In the genomic region with DNA sequence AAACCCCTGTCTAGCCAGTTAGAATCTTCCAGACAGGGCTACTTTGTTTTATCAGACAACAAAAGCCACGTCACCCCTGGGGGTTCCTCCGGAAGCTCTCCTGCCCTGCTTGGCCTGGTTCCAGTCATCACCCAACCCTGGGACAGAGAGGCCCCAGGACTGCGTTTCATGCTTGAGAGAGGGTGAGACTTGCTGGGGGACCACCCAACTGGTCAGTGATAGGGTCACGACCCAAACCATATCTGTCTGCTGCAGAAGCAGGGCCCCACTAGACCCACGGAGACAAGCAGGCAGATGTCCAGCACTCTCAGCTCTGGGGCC, we compare ENCODE assay signal across 1 cellular context.
TF ChIP-seq lines count a peak whose summit lies in the region.

No MANE protein-coding gene starts in this region.

TF ChIP-seq in HepG2, 621 proteins besides CTCF, POLR2A, EP300 and RAD21 (continues in another document):
- no peak for TF ChIP-seq ZNF572 (CRISPR knock-in tag; IDR thresholded peaks at IDR 0.05)
- TF ChIP-seq, protein P1, sequence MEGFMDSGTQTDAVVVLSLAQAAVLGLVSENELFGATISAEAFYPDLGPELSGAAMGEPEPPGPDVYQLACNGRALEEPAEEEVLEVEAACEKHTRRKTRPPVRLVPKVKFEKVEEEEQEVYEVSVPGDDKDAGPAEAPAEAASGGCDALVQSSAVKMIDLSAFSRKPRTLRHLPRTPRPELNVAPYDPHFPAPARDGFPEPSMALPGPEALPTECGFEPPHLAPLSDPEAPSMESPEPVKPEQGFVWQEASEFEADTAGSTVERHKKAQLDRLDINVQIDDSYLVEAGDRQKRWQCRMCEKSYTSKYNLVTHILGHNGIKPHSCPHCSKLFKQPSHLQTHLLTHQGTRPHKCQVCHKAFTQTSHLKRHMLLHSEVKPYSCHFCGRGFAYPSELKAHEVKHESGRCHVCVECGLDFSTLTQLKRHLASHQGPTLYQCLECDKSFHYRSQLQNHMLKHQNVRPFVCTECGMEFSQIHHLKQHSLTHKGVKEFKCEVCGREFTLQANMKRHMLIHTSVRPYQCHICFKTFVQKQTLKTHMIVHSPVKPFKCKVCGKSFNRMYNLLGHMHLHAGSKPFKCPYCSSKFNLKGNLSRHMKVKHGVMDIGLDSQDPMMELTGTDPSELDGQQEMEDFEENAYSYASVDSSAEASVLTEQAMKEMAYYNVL (CRISPR knock-in tag; IDR thresholded peaks at IDR 0.05; ENCODE audit: borderline replicate concordance) = no peak
- 0 out of 2 replicates have a peak, but pooled peaks have one; percentile 22 for TF ChIP-seq ELF3 (CRISPR knock-in tag; IDR thresholded peaks at IDR 0.05)
- TF ChIP-seq ZNF33A (CRISPR knock-in tag; IDR thresholded peaks at IDR 0.05; ENCODE audit: borderline replicate concordance) = no peak
- TF ChIP-seq, protein P2, sequence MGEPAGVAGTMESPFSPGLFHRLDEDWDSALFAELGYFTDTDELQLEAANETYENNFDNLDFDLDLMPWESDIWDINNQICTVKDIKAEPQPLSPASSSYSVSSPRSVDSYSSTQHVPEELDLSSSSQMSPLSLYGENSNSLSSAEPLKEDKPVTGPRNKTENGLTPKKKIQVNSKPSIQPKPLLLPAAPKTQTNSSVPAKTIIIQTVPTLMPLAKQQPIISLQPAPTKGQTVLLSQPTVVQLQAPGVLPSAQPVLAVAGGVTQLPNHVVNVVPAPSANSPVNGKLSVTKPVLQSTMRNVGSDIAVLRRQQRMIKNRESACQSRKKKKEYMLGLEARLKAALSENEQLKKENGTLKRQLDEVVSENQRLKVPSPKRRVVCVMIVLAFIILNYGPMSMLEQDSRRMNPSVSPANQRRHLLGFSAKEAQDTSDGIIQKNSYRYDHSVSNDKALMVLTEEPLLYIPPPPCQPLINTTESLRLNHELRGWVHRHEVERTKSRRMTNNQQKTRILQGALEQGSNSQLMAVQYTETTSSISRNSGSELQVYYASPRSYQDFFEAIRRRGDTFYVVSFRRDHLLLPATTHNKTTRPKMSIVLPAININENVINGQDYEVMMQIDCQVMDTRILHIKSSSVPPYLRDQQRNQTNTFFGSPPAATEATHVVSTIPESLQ (CRISPR knock-in tag; conservative IDR thresholded peaks at IDR 0.05) = no peak
- no peak for TF ChIP-seq RBM22 (optimal IDR thresholded peaks at IDR 0.05; ENCODE audit: low read length)
- no peak for TF ChIP-seq ZSCAN29 (CRISPR knock-in tag; conservative IDR thresholded peaks at IDR 0.05)
- no peak for TF ChIP-seq HMGA1 (CRISPR knock-in tag; conservative IDR thresholded peaks at IDR 0.05)
- TF ChIP-seq DNMT3B (CRISPR knock-in tag; conservative IDR thresholded peaks at IDR 0.05) = no peak
- no peak for TF ChIP-seq YEATS2 (CRISPR knock-in tag; IDR thresholded peaks at IDR 0.05; ENCODE audit: borderline replicate concordance)
- TF ChIP-seq, protein P3, sequence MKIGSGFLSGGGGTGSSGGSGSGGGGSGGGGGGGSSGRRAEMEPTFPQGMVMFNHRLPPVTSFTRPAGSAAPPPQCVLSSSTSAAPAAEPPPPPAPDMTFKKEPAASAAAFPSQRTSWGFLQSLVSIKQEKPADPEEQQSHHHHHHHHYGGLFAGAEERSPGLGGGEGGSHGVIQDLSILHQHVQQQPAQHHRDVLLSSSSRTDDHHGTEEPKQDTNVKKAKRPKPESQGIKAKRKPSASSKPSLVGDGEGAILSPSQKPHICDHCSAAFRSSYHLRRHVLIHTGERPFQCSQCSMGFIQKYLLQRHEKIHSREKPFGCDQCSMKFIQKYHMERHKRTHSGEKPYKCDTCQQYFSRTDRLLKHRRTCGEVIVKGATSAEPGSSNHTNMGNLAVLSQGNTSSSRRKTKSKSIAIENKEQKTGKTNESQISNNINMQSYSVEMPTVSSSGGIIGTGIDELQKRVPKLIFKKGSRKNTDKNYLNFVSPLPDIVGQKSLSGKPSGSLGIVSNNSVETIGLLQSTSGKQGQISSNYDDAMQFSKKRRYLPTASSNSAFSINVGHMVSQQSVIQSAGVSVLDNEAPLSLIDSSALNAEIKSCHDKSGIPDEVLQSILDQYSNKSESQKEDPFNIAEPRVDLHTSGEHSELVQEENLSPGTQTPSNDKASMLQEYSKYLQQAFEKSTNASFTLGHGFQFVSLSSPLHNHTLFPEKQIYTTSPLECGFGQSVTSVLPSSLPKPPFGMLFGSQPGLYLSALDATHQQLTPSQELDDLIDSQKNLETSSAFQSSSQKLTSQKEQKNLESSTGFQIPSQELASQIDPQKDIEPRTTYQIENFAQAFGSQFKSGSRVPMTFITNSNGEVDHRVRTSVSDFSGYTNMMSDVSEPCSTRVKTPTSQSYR (CRISPR knock-in tag; IDR thresholded peaks at IDR 0.05; ENCODE audit: borderline replicate concordance) = no peak
- TF ChIP-seq ZNF614 (CRISPR knock-in tag; IDR thresholded peaks at IDR 0.05; ENCODE audit: borderline replicate concordance) = no peak
- TF ChIP-seq FOXJ3 (CRISPR knock-in tag; IDR thresholded peaks at IDR 0.05; ENCODE audit: borderline replicate concordance) = no peak
- TF ChIP-seq ZNF264 (CRISPR knock-in tag; IDR thresholded peaks at IDR 0.05) = no peak
- TF ChIP-seq CREM (IDR thresholded peaks at IDR 0.05) = peak; percentile 57
- no peak for TF ChIP-seq CREM (CRISPR knock-in tag; IDR thresholded peaks at IDR 0.05)
- TF ChIP-seq, protein P4, sequence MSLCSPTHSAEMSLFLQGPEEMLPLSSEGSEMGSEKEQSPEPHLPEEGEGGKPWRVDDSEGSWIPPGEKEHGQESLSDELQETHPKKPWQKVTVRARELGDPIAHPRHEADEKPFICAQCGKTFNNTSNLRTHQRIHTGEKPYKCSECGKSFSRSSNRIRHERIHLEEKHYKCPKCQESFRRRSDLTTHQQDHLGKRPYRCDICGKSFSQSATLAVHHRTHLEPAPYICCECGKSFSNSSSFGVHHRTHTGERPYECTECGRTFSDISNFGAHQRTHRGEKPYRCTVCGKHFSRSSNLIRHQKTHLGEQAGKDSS (CRISPR knock-in tag; IDR thresholded peaks at IDR 0.05; ENCODE audit: borderline replicate concordance, low read depth) = peak; percentile 33; the same call in 1 of the 2 replicates
- TF ChIP-seq, protein P5, sequence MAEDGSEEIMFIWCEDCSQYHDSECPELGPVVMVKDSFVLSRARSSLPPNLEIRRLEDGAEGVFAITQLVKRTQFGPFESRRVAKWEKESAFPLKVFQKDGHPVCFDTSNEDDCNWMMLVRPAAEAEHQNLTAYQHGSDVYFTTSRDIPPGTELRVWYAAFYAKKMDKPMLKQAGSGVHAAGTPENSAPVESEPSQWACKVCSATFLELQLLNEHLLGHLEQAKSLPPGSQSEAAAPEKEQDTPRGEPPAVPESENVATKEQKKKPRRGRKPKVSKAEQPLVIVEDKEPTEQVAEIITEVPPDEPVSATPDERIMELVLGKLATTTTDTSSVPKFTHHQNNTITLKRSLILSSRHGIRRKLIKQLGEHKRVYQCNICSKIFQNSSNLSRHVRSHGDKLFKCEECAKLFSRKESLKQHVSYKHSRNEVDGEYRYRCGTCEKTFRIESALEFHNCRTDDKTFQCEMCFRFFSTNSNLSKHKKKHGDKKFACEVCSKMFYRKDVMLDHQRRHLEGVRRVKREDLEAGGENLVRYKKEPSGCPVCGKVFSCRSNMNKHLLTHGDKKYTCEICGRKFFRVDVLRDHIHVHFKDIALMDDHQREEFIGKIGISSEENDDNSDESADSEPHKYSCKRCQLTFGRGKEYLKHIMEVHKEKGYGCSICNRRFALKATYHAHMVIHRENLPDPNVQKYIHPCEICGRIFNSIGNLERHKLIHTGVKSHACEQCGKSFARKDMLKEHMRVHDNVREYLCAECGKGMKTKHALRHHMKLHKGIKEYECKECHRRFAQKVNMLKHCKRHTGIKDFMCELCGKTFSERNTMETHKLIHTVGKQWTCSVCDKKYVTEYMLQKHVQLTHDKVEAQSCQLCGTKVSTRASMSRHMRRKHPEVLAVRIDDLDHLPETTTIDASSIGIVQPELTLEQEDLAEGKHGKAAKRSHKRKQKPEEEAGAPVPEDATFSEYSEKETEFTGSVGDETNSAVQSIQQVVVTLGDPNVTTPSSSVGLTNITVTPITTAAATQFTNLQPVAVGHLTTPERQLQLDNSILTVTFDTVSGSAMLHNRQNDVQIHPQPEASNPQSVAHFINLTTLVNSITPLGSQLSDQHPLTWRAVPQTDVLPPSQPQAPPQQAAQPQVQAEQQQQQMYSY (CRISPR knock-in tag; IDR thresholded peaks at IDR 0.05) = no peak
- TF ChIP-seq EED (CRISPR knock-in tag; IDR thresholded peaks at IDR 0.05) = no peak
- TF ChIP-seq POLR2AphosphoS2 (IDR thresholded peaks at IDR 0.05; ENCODE audit: low read depth, low read length) = no peak
- TF ChIP-seq ZNF629 (CRISPR knock-in tag; conservative IDR thresholded peaks at IDR 0.05) = no peak
- no peak for TF ChIP-seq CEBPB (IDR thresholded peaks at IDR 0.05; ENCODE audit: borderline replicate concordance, low read depth, low read length)
- TF ChIP-seq, protein P6, sequence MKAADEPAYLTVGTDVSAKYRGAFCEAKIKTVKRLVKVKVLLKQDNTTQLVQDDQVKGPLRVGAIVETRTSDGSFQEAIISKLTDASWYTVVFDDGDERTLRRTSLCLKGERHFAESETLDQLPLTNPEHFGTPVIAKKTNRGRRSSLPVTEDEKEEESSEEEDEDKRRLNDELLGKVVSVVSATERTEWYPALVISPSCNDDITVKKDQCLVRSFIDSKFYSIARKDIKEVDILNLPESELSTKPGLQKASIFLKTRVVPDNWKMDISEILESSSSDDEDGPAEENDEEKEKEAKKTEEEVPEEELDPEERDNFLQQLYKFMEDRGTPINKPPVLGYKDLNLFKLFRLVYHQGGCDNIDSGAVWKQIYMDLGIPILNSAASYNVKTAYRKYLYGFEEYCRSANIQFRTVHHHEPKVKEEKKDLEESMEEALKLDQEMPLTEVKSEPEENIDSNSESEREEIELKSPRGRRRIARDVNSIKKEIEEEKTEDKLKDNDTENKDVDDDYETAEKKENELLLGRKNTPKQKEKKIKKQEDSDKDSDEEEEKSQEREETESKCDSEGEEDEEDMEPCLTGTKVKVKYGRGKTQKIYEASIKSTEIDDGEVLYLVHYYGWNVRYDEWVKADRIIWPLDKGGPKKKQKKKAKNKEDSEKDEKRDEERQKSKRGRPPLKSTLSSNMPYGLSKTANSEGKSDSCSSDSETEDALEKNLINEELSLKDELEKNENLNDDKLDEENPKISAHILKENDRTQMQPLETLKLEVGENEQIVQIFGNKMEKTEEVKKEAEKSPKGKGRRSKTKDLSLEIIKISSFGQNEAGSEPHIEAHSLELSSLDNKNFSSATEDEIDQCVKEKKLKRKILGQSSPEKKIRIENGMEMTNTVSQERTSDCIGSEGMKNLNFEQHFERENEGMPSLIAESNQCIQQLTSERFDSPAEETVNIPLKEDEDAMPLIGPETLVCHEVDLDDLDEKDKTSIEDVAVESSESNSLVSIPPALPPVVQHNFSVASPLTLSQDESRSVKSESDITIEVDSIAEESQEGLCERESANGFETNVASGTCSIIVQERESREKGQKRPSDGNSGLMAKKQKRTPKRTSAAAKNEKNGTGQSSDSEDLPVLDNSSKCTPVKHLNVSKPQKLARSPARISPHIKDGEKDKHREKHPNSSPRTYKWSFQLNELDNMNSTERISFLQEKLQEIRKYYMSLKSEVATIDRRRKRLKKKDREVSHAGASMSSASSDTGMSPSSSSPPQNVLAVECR (CRISPR knock-in tag; IDR thresholded peaks at IDR 0.05; ENCODE audit: borderline replicate concordance) = peak; percentile 27; the same call in 1 of the 2 replicates
- TF ChIP-seq ZNF850 (CRISPR knock-in tag; conservative IDR thresholded peaks at IDR 0.05) = no peak
- TF ChIP-seq ATM (IDR thresholded peaks at IDR 0.05; ENCODE audit: borderline replicate concordance) = no peak
- TF ChIP-seq, protein P7, sequence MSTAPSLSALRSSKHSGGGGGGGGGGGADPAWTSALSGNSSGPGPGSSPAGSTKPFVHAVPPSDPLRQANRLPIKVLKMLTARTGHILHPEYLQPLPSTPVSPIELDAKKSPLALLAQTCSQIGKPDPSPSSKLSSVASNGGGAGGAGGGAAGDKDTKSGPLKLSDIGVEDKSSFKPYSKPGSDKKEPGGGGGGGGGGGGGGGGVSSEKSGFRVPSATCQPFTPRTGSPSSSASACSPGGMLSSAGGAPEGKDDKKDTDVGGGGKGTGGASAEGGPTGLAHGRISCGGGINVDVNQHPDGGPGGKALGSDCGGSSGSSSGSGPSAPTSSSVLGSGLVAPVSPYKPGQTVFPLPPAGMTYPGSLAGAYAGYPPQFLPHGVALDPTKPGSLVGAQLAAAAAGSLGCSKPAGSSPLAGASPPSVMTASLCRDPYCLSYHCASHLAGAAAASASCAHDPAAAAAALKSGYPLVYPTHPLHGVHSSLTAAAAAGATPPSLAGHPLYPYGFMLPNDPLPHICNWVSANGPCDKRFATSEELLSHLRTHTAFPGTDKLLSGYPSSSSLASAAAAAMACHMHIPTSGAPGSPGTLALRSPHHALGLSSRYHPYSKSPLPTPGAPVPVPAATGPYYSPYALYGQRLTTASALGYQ (CRISPR knock-in tag; IDR thresholded peaks at IDR 0.05) = no peak
- TF ChIP-seq XRCC5 (optimal IDR thresholded peaks at IDR 0.05; ENCODE audit: low read length) = no peak
- TF ChIP-seq, protein P8, sequence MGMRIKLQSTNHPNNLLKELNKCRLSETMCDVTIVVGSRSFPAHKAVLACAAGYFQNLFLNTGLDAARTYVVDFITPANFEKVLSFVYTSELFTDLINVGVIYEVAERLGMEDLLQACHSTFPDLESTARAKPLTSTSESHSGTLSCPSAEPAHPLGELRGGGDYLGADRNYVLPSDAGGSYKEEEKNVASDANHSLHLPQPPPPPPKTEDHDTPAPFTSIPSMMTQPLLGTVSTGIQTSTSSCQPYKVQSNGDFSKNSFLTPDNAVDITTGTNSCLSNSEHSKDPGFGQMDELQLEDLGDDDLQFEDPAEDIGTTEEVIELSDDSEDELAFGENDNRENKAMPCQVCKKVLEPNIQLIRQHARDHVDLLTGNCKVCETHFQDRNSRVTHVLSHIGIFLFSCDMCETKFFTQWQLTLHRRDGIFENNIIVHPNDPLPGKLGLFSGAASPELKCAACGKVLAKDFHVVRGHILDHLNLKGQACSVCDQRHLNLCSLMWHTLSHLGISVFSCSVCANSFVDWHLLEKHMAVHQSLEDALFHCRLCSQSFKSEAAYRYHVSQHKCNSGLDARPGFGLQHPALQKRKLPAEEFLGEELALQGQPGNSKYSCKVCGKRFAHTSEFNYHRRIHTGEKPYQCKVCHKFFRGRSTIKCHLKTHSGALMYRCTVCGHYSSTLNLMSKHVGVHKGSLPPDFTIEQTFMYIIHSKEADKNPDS (CRISPR knock-in tag; IDR thresholded peaks at IDR 0.05) = no peak
- no peak for TF ChIP-seq RXRA (CRISPR knock-in tag; IDR thresholded peaks at IDR 0.05)
- no peak for TF ChIP-seq REXO4 (CRISPR knock-in tag; IDR thresholded peaks at IDR 0.05; ENCODE audit: borderline replicate concordance)
- no peak for TF ChIP-seq MYC (CRISPR knock-in tag; IDR thresholded peaks at IDR 0.05; ENCODE audit: borderline replicate concordance)
- no peak for TF ChIP-seq RFX3 (CRISPR knock-in tag; IDR thresholded peaks at IDR 0.05)
- TF ChIP-seq, protein P9, sequence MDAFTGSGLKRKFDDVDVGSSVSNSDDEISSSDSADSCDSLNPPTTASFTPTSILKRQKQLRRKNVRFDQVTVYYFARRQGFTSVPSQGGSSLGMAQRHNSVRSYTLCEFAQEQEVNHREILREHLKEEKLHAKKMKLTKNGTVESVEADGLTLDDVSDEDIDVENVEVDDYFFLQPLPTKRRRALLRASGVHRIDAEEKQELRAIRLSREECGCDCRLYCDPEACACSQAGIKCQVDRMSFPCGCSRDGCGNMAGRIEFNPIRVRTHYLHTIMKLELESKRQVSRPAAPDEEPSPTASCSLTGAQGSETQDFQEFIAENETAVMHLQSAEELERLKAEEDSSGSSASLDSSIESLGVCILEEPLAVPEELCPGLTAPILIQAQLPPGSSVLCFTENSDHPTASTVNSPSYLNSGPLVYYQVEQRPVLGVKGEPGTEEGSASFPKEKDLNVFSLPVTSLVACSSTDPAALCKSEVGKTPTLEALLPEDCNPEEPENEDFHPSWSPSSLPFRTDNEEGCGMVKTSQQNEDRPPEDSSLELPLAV (CRISPR knock-in tag; conservative IDR thresholded peaks at IDR 0.05; ENCODE audit: low read depth) = no peak
